13 cellular contexts compared by ENCODE assay signal in genomic region chr19:34176581-34176980, GRCh38. TPM values are rescaled to one million over a fixed set of nuclear protein-coding genes. Genes with fewer than 3 reads are reported as not detected.
A peak's percentile ranks its signal among the peaks of the same experiment; 100 is the strongest.
DNase-seq lines count a peak whose midpoint lies in the region; ATAC-seq and TF ChIP-seq lines count a peak whose summit lies in the region.
"Had no signal": no experiment of that assay in that cellular context is flagged by ENCODE, and none has a peak within 500 bp of the region (broad histone marks: within the 10 kb centered on the region; RNA-seq: fewer than 3 reads in every experiment).

No MANE protein-coding gene starts in this region.

- no peak for ATAC-seq in stimulated activated naive CD8-positive, alpha-beta T cell treated with anti-CD3 and anti-CD28 coated beads, Interleukin-15, Interleukin-2, amounts not matched to agents 100 U/mL and 50 U/mL, for 24 hours
- ATAC-seq in GM18511 (IDR thresholded peaks at IDR 0.05; ENCODE audit: unreplicated experiment) = no peak
- ATAC-seq in GM21360 (IDR thresholded peaks at IDR 0.05; ENCODE audit: unreplicated experiment) = no peak
- no peak for ATAC-seq in HG02852 (IDR thresholded peaks at IDR 0.05; ENCODE audit: unreplicated experiment)

- DNase-seq in stimulated activated naive CD8-positive, alpha-beta T cell treated with anti-CD3 and anti-CD28 coated beads, Interleukin-15, Interleukin-2, amounts not matched to agents 100 U/mL and 50 U/mL, for 24 hours = no peak
- no peak for DNase-seq in activated naive CD8-positive, alpha-beta T cell treated with anti-CD3 and anti-CD28 coated beads for 36 hours
- DNase-seq in mesothelial cell of epicardium (ENCODE audit: low spot score in 2 of 2, unreplicated experiment in 2 of 2) (no peak), DMS79 (lab: John Stamatoyannopoulos, UW) (no peak)
- DNase-seq: islet precursor cell; NCI-H748 treated with DMSO at 0.1 percent for 48 hours; stimulated activated CD4-positive, alpha-beta T cell treated with anti-CD3 and anti-CD28 coated beads, Interleukin-15, amount 100 ng/mL, for 24 hours; SW 1271 had no signal

- H3K36me3 Mint-ChIP-seq in stimulated activated naive CD8-positive, alpha-beta T cell treated with anti-CD3 and anti-CD28 coated beads, Interleukin-15, Interleukin-2, amounts not matched to agents 100 ng/mL and 50 ng/mL, for 24 hours (ENCODE audit: low read depth) = peaks cover 49% of the 10 kb centered on the region
- peaks cover 27% of the 10 kb centered on the region for H3K36me3 Mint-ChIP-seq in activated naive CD8-positive, alpha-beta T cell treated with anti-CD3 and anti-CD28 coated beads for 36 hours
- peaks cover 3% of the 10 kb centered on the region for H3K36me3 Mint-ChIP-seq in mesothelial cell of epicardium

- no peaks in the 10 kb centered on the region for H3K27me3 Mint-ChIP-seq in stimulated activated naive CD8-positive, alpha-beta T cell treated with anti-CD3 and anti-CD28 coated beads, Interleukin-15, Interleukin-2, amounts not matched to agents 100 ng/mL and 50 ng/mL, for 24 hours
- H3K27me3 Mint-ChIP-seq in activated naive CD8-positive, alpha-beta T cell treated with anti-CD3 and anti-CD28 coated beads for 36 hours = no peaks in the 10 kb centered on the region
- no peaks in the 10 kb centered on the region for H3K27me3 Mint-ChIP-seq in mesothelial cell of epicardium (ENCODE audit: low read depth)

- H3K27ac Mint-ChIP-seq in stimulated activated naive CD8-positive, alpha-beta T cell treated with anti-CD3 and anti-CD28 coated beads, Interleukin-15, Interleukin-2, amounts not matched to agents 100 ng/mL and 50 ng/mL, for 24 hours = peak overlapping the region; percentile 26
- no peak overlapping the region for H3K27ac Mint-ChIP-seq in activated naive CD8-positive, alpha-beta T cell treated with anti-CD3 and anti-CD28 coated beads for 36 hours
- peak overlapping the region; percentile 45 for H3K27ac Mint-ChIP-seq in mesothelial cell of epicardium

- TF ChIP-seq CTCF in mesothelial cell of epicardium (IDR thresholded peaks at IDR 0.05; ENCODE audit: unreplicated experiment) = no peak

- peaks cover 81% of the 10 kb centered on the region for H3K4me1 Mint-ChIP-seq in stimulated activated naive CD8-positive, alpha-beta T cell treated with anti-CD3 and anti-CD28 coated beads, Interleukin-15, Interleukin-2, amounts not matched to agents 100 ng/mL and 50 ng/mL, for 24 hours (ENCODE audit: low read depth)
- peaks cover 63% of the 10 kb centered on the region for H3K4me1 Mint-ChIP-seq in activated naive CD8-positive, alpha-beta T cell treated with anti-CD3 and anti-CD28 coated beads for 36 hours
- peaks cover 70% of the 10 kb centered on the region for H3K4me1 Mint-ChIP-seq in mesothelial cell of epicardium

- peak overlapping the region; percentile 63 for H3K4me3 Mint-ChIP-seq in stimulated activated naive CD8-positive, alpha-beta T cell treated with anti-CD3 and anti-CD28 coated beads, Interleukin-15, Interleukin-2, amounts not matched to agents 100 ng/mL and 50 ng/mL, for 24 hours
- H3K4me3 Mint-ChIP-seq in activated naive CD8-positive, alpha-beta T cell treated with anti-CD3 and anti-CD28 coated beads for 36 hours = peak overlapping the region; percentile 24
- H3K4me3 Mint-ChIP-seq in mesothelial cell of epicardium = peak overlapping the region; percentile 49
- H3K4me3 Mint-ChIP-seq: CD14-positive monocyte had no signal

- no peaks in the 10 kb centered on the region for H3K9me3 Mint-ChIP-seq in stimulated activated naive CD8-positive, alpha-beta T cell treated with anti-CD3 and anti-CD28 coated beads, Interleukin-15, Interleukin-2, amounts not matched to agents 100 ng/mL and 50 ng/mL, for 24 hours
- no peaks in the 10 kb centered on the region for H3K9me3 Mint-ChIP-seq in activated naive CD8-positive, alpha-beta T cell treated with anti-CD3 and anti-CD28 coated beads for 36 hours
- H3K9me3 Mint-ChIP-seq in mesothelial cell of epicardium = no peaks in the 10 kb centered on the region
- H3K9me3 Mint-ChIP-seq: CD14-positive monocyte had no signal

RNA-seq across cellular contexts. Expression of gene LSM14A, which starts 4.3 kb away (rescaled TPM):
- 100 to 1,000 TPM; 102 to 118 TPM for total RNA-seq in activated naive CD8-positive, alpha-beta T cell treated with anti-CD3 and anti-CD28 coated beads for 36 hours
- total RNA-seq in mesothelial cell of epicardium = 153 to 164 TPM (median 155 TPM) in 3 replicates
